Comparison of ENCODE assay signal across 2 cellular contexts in the genomic region with DNA sequence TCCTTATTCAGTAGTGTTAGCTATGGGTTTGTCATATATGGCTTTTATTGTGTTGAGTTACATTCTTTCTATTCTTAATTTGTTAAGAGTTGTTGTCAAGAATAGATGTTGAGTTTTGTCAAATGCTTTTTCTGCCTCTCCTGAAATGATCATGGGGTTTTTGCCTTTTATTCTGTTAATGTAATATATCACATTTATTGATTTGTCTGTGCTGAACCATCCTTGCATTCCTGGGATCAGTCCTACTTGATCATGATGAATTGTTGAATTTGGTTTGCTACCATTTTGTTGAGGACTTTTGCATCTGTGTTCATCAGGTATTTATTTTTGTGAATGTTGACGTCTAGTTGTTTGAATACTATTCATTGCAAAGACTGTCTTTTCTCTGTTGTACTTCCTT.
TF ChIP-seq lines count a peak whose summit lies in the region.

No MANE protein-coding gene starts in this region.

TF ChIP-seq in HEK293, 187 proteins besides CTCF, POLR2A, EP300 and RAD21:
- TF ChIP-seq ZNF701 (tag by site-specific recombination; IDR thresholded peaks at IDR 0.05) (no peak), SETDB1 (IDR thresholded peaks at IDR 0.05; ENCODE audit: insufficient read length, low read length) (peak; percentile 17)

TF ChIP-seq in GM12878, 131 proteins besides CTCF, POLR2A, EP300 and RAD21:
- TF ChIP-seq ZZZ3 (IDR thresholded peaks at IDR 0.05; ENCODE audit: control insufficient read depth, insufficient read length, low read depth) (no peak), CBX5 (IDR thresholded peaks at IDR 0.05; ENCODE audit: low read depth) (0 out of 2 replicates have a peak, but pooled peaks have one; percentile 45)
TF ChIP-seq in GM12878: peak in this region for 1.
